Comparison of ENCODE assay signal across 19 cellular contexts in the genomic region with DNA sequence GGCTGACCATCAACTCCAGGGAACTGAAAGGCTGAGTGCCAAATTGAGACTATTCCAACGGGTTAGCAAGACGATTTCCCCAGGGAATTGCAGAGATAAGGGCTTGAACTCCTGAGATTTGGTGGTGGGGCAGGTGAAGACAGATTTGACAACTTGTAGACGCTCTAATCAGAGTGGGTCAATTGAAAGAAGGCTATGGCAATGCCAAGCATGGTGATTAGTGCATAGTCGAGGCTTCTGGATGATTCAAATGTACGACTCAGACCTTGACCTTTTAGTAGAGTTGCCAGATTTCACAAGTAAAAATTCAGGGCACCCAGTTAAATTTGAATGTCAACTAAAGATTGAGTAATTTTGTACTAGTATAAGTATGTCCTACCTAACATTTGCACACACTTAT.
DNase-seq lines count a peak whose midpoint lies in the region; ATAC-seq and TF ChIP-seq lines count a peak whose summit lies in the region.
"Had no signal": no experiment of that assay in that cellular context is flagged by ENCODE, and none has a peak within 500 bp of the region (broad histone marks: within the 10 kb centered on the region; RNA-seq: fewer than 3 reads in every experiment).

No MANE protein-coding gene starts in this region.

- H3K9me3 Mint-ChIP-seq in GM23338: peaks cover 4% of the 10 kb centered on the region; the same call in 1 of the 3 replicates
- H3K9me3 Mint-ChIP-seq: HFFc6 had no signal

- DNase-seq in GM23338 (ENCODE audit: low spot score): no peak
- DNase-seq in SJCRH30: peak; percentile 18 to 59
- DNase-seq in epithelial cell of esophagus (ENCODE audit: low read depth): peak; percentile 24
- no peak for DNase-seq in trophoblast cell
- DNase-seq in activated CD4-positive, alpha-beta T cell treated with anti-CD3 and anti-CD28 coated beads for 4 hours: no peak
- no peak for DNase-seq in caudate nucleus (lab: John Stamatoyannopoulos, UW)
- DNase-seq in HCEC 1CT: no peak
- DNase-seq: AML-193; Caco-2; CD4-positive, alpha-beta T cell; DMS153; DMS79; GDM1; HFFc6 had no signal

- H3K9me2 ChIP-seq in GM23338 (ENCODE audit: insufficient read depth): no peaks in the 10 kb centered on the region

- H4K91ac ChIP-seq in trophoblast cell (ENCODE audit: low read depth, low read length): no peak overlapping the region

- H2BK5ac ChIP-seq in trophoblast cell (ENCODE audit: low read depth, low read length, poor library complexity): no peak overlapping the region

- H3K36me3 ChIP-seq in GM23338 (ENCODE audit: insufficient read depth) (no peaks in the 10 kb centered on the region), SJCRH30 (no peaks in the 10 kb centered on the region), trophoblast cell (ENCODE audit: control insufficient read depth in 1 of 2, insufficient read depth in 2 of 2, low read length in 2 of 2) (no peaks in the 10 kb centered on the region)
- H3K36me3 ChIP-seq: HAP-1 had no signal

- H2AFZ ChIP-seq in GM23338 (no peak overlapping the region), trophoblast cell (ENCODE audit: insufficient read depth, low read length, poor library complexity) (no peak overlapping the region)

- no peak overlapping the region for H2BK120ac ChIP-seq in trophoblast cell (ENCODE audit: insufficient read depth, low read length, poor library complexity)

- no peak overlapping the region for H3K27ac ChIP-seq in GM23338 (ENCODE audit: low read depth)
- peak overlapping the region; percentile 86 for H3K27ac ChIP-seq in SJCRH30
- H3K27ac ChIP-seq in trophoblast cell (ENCODE audit: low read depth, low read length): no peak overlapping the region
- H3K27ac ChIP-seq in caudate nucleus (ENCODE audit: low read depth, low read length): no peak overlapping the region
- H3K27ac ChIP-seq: A549, C4-2B, HL-60 had no signal

- peaks cover 50% of the 10 kb centered on the region for H3K4me1 Mint-ChIP-seq in GM23338

- peaks cover 4% of the 10 kb centered on the region for H3K79me1 ChIP-seq in trophoblast cell (ENCODE audit: low read length)

- H3K27ac Mint-ChIP-seq in GM23338: no peak overlapping the region
- H3K27ac Mint-ChIP-seq: CD4-positive, alpha-beta T cell; HFFc6 had no signal

- H4K8ac ChIP-seq in trophoblast cell (ENCODE audit: low read depth, low read length): no peak overlapping the region

- H4K12ac ChIP-seq in trophoblast cell (ENCODE audit: low read depth, low read length): no peak overlapping the region

- H3K9ac ChIP-seq in trophoblast cell (ENCODE audit: low read length): no peak overlapping the region

- H3K27me3 ChIP-seq in GM23338 (ENCODE audit: insufficient read depth) (no peaks in the 10 kb centered on the region), SJCRH30 (no peaks in the 10 kb centered on the region), trophoblast cell (ENCODE audit: insufficient read depth, low read length) (no peaks in the 10 kb centered on the region)

- no peaks in the 10 kb centered on the region for H4K20me1 ChIP-seq in GM23338 (replicated peaks; ENCODE audit: insufficient read depth)

- H3K4me2 ChIP-seq in GM23338 (0 out of 2 replicates have a peak overlapping the region, but pooled peaks have one; percentile 36), trophoblast cell (ENCODE audit: low read length) (no peak overlapping the region)
- H3K4me2 ChIP-seq: A549 had no signal

- no peak overlapping the region for H2AK5ac ChIP-seq in trophoblast cell (ENCODE audit: low read length)

- no peak overlapping the region for H3K4ac ChIP-seq in trophoblast cell (ENCODE audit: low read depth, low read length)

- 0 out of 3 replicates have a peak, but pooled peaks cover 4% of the 10 kb centered on the region for H3K36me3 Mint-ChIP-seq in GM23338 (ENCODE audit: low read depth)

- TF ChIP-seq CTCF in GM23338 (conservative IDR thresholded peaks at IDR 0.05; ENCODE audit: low read depth in 2 of 2) (no peak), epithelial cell of esophagus (IDR thresholded peaks at IDR 0.05; ENCODE audit: insufficient read depth, low read depth, low read length, missing control alignments) (no peak)

- no peaks in the 10 kb centered on the region for H3F3A ChIP-seq in GM23338 (replicated peaks; ENCODE audit: low read depth)

- H3K4me1 ChIP-seq in GM23338 (ENCODE audit: insufficient read depth) (peaks cover 42% of the 10 kb centered on the region), SJCRH30 (peaks cover 47% of the 10 kb centered on the region), trophoblast cell (ENCODE audit: control insufficient read depth in 1 of 2, insufficient read depth in 2 of 2, low read length in 2 of 2) (peaks cover 3 to 6% of the 10 kb centered on the region in 2 experiments)
- H3K4me1 ChIP-seq: A549, Caco-2 had no signal

- no peaks in the 10 kb centered on the region for H3K9me3 ChIP-seq in SJCRH30 (replicated peaks)
- H3K9me3 ChIP-seq in trophoblast cell (ENCODE audit: insufficient read depth, low read depth, low read length): no peaks in the 10 kb centered on the region
- H3K9me3 ChIP-seq: A549, Caco-2, HAP-1 had no signal

- ATAC-seq in GM23338: no peak
- no peak for ATAC-seq in GM18873 (IDR thresholded peaks at IDR 0.05; ENCODE audit: low FRiP score, unreplicated experiment)
- ATAC-seq: A549 had no signal

- H3K79me2 ChIP-seq in GM23338 (replicated peaks; ENCODE audit: insufficient read depth) (no peaks in the 10 kb centered on the region), trophoblast cell (ENCODE audit: control insufficient read depth, insufficient read depth, low read length, poor library complexity) (peaks cover 2% of the 10 kb centered on the region)

- H3K14ac ChIP-seq in trophoblast cell (ENCODE audit: low read length): peak overlapping the region; percentile 40

- no peak overlapping the region for H3K4me3 Mint-ChIP-seq in GM23338
- H3K4me3 Mint-ChIP-seq: CD4-positive, alpha-beta T cell; HFFc6 had no signal

- H3K27me3 Mint-ChIP-seq in GM23338 (ENCODE audit: insufficient read depth, low read depth, poor library complexity): no peaks in the 10 kb centered on the region
- H3K27me3 Mint-ChIP-seq: CD4-positive, alpha-beta T cell had no signal

- WGBS in trophoblast cell (ENCODE audit: extremely low coverage, insufficient coverage, insufficient read length): no CpG with 5 or more reads among the region's 5 CpGs

- H3K23ac ChIP-seq in trophoblast cell (ENCODE audit: low read length): no peak overlapping the region

- H3K18ac ChIP-seq in trophoblast cell (ENCODE audit: low read length): no peak overlapping the region

- H3K4me3 ChIP-seq in GM23338 (no peak overlapping the region), SJCRH30 (no peak overlapping the region), epithelial cell of esophagus (ENCODE audit: low read length) (no peak overlapping the region), trophoblast cell (ENCODE audit: low read depth, low read length) (no peak overlapping the region)
- H3K4me3 ChIP-seq: A549, HAP-1 had no signal

- H2BK12ac ChIP-seq in trophoblast cell (ENCODE audit: low read length): no peak overlapping the region

TF ChIP-seq in GM23338, 12 proteins besides CTCF, POLR2A, EP300 and RAD21 (continues in another document):
- TF ChIP-seq POLR2AphosphoS5 (IDR thresholded peaks at IDR 0.05; ENCODE audit: low read depth): no peak
- TF ChIP-seq, protein P1, sequence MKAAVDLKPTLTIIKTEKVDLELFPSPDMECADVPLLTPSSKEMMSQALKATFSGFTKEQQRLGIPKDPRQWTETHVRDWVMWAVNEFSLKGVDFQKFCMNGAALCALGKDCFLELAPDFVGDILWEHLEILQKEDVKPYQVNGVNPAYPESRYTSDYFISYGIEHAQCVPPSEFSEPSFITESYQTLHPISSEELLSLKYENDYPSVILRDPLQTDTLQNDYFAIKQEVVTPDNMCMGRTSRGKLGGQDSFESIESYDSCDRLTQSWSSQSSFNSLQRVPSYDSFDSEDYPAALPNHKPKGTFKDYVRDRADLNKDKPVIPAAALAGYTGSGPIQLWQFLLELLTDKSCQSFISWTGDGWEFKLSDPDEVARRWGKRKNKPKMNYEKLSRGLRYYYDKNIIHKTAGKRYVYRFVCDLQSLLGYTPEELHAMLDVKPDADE (IDR thresholded peaks at IDR 0.05): no peak

Comparison
In these comparisons a context has a peak if more than half of its experiments do, and no peak if none do; other contexts are left out.
1. DNase-seq: peak in SJCRH30 (2 of 2) and epithelial cell of esophagus (single experiment); none in GM23338 (single experiment), trophoblast cell (0 of 2), activated CD4-positive, alpha-beta T cell treated with anti-CD3 and anti-CD28 coated beads for 4 hours (0 of 2), caudate nucleus (0 of 61) and HCEC 1CT (single experiment).